8 cellular contexts compared by ENCODE assay signal in the genomic region with DNA sequence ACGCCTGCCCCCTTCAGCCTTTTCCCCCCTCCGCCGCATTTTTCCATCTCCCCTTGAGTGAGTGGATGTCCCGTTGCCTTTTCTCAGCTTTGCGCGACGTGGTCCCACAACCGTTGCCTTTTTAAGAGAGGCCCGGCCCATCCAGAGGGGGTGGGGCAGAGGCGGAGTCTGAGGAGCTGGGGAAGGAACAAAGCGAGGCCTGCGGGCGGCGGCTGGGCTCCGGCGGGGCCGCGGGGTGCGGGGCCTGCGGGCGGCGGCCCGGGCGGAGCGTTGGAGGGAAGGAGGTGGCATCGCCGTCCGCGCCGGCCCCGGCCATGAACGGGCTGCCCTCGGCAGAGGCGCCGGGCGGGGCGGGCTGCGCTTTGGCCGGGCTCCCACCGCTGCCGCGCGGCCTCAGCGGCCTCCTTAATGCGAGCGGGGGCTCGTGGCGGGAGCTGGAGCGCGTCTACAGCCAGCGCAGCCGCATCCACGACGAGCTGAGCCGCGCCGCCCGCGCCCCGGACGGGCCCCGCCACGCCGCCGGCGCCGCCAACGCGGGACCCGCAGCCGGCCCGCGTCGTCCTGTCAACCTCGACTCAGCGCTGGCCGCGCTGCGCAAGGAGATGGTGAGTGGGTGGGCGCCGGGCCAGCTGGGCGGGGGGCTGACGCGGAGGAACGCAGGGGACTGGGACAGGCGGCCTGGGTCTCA. TPM values are rescaled to one million over a fixed set of nuclear protein-coding genes. Genes with fewer than 3 reads are reported as not detected.
DNase-seq lines count a peak whose midpoint lies in the region; ATAC-seq lines count a peak whose summit lies in the region.

A gene (plus strand): TSS at position 183 of the 688 bp plus-strand sequence. CDS start 132 bp downstream, at position 315.

- no peaks in the 10 kb centered on the region for H3K9me3 ChIP-seq in CD4-positive, CD25-positive, alpha-beta regulatory T cell (ENCODE audit: control insufficient read depth in 2 of 2, low read length in 2 of 2)

- peak within 1 kb of the TSS; percentile 90 for H3K4me3 ChIP-seq in CD4-positive, CD25-positive, alpha-beta regulatory T cell (ENCODE audit: low read depth, low read length)

- no peaks in the 10 kb centered on the region for H3K36me3 Mint-ChIP-seq in CD4-positive, CD25-positive, alpha-beta regulatory T cell
- H3K36me3 Mint-ChIP-seq in activated T-helper 17 cell treated with anti-CD3 and anti-CD28 coated beads, Interleukin-2, amount 50 U/mL, for 72 hours (ENCODE audit: low read depth): peaks cover 86% of the 10 kb centered on the region
- H3K36me3 Mint-ChIP-seq in naive B cell: no peaks in the 10 kb centered on the region
- H3K36me3 Mint-ChIP-seq in stimulated activated effector memory CD8-positive, alpha-beta T cell treated with anti-CD3 and anti-CD28 coated beads, Interleukin-12 subunit alpha, Interleukin-12 subunit beta, amount 100 ng/mL, for 72 hours: peaks cover 91% of the 10 kb centered on the region

- H3K27me3 Mint-ChIP-seq in CD4-positive, CD25-positive, alpha-beta regulatory T cell: peaks cover 9% of the 10 kb centered on the region
- no peaks in the 10 kb centered on the region for H3K27me3 Mint-ChIP-seq in activated T-helper 17 cell treated with anti-CD3 and anti-CD28 coated beads, Interleukin-2, amount 50 U/mL, for 72 hours
- no peaks in the 10 kb centered on the region for H3K27me3 Mint-ChIP-seq in naive B cell

- DNase-seq in CD4-positive, CD25-positive, alpha-beta regulatory T cell: peak; percentile 82 to 93 (median 86)
- DNase-seq in HuH-7.5 (ENCODE audit: low spot score): peak; percentile 89
- peak; percentile 96 for DNase-seq in RPMI8226
- peak; percentile 81 for DNase-seq in fibroblast of gingiva (ENCODE audit: low read depth)
- DNase-seq in naive B cell: peak; percentile 84
- peak; percentile 70 to 93 for DNase-seq in stimulated activated effector memory CD8-positive, alpha-beta T cell treated with anti-CD3 and anti-CD28 coated beads, Interleukin-12 subunit alpha, Interleukin-12 subunit beta, amount 100 ng/mL, for 72 hours (ENCODE audit: low spot score in 2 of 2)
- DNase-seq in NCI-H524 treated with DMSO at 0.1 percent for 48 hours (lab: John Stamatoyannopoulos, UW): no peak

- H3K4me1 Mint-ChIP-seq in CD4-positive, CD25-positive, alpha-beta regulatory T cell: peaks cover 0 to 72% (median 32%) of the 10 kb centered on the region in 4 donors
- peaks cover 25% of the 10 kb centered on the region for H3K4me1 Mint-ChIP-seq in activated T-helper 17 cell treated with anti-CD3 and anti-CD28 coated beads, Interleukin-2, amount 50 U/mL, for 72 hours
- H3K4me1 Mint-ChIP-seq in naive B cell: peaks cover 60 to 82% (median 72%) of the 10 kb centered on the region in 3 donors
- peaks cover 64% of the 10 kb centered on the region for H3K4me1 Mint-ChIP-seq in stimulated activated effector memory CD8-positive, alpha-beta T cell treated with anti-CD3 and anti-CD28 coated beads, Interleukin-12 subunit alpha, Interleukin-12 subunit beta, amount 100 ng/mL, for 72 hours

- H3K27ac Mint-ChIP-seq in CD4-positive, CD25-positive, alpha-beta regulatory T cell: peak within 1 kb of the TSS; percentile 93 to 97 (median 95)
- H3K27ac Mint-ChIP-seq in activated T-helper 17 cell treated with anti-CD3 and anti-CD28 coated beads, Interleukin-2, amount 50 U/mL, for 72 hours: peak within 1 kb of the TSS; percentile 94
- H3K27ac Mint-ChIP-seq in naive B cell: peak within 1 kb of the TSS; percentile 98 to 100 (median 99)
- H3K27ac Mint-ChIP-seq in stimulated activated effector memory CD8-positive, alpha-beta T cell treated with anti-CD3 and anti-CD28 coated beads, Interleukin-12 subunit alpha, Interleukin-12 subunit beta, amount 100 ng/mL, for 72 hours: peak within 1 kb of the TSS; percentile 94

- H3K27me3 ChIP-seq in CD4-positive, CD25-positive, alpha-beta regulatory T cell (ENCODE audit: control insufficient read depth, insufficient read depth, low read length): no peaks in the 10 kb centered on the region

- peaks cover 82% of the 10 kb centered on the region for H3K4me1 ChIP-seq in CD4-positive, CD25-positive, alpha-beta regulatory T cell (ENCODE audit: control insufficient read depth, insufficient read depth, low read length, poor library complexity, severe bottlenecking)

- H3K27ac ChIP-seq in CD4-positive, CD25-positive, alpha-beta regulatory T cell (ENCODE audit: insufficient read depth, low read length, poor library complexity, severe bottlenecking): peak within 1 kb of the TSS; percentile 100

- peaks cover 0 to 2% (median 0%) of the 10 kb centered on the region in 7 donors for H3K9me3 Mint-ChIP-seq in CD4-positive, CD25-positive, alpha-beta regulatory T cell
- no peaks in the 10 kb centered on the region for H3K9me3 Mint-ChIP-seq in activated T-helper 17 cell treated with anti-CD3 and anti-CD28 coated beads, Interleukin-2, amount 50 U/mL, for 72 hours
- no peaks in the 10 kb centered on the region for H3K9me3 Mint-ChIP-seq in naive B cell
- no peaks in the 10 kb centered on the region for H3K9me3 Mint-ChIP-seq in stimulated activated effector memory CD8-positive, alpha-beta T cell treated with anti-CD3 and anti-CD28 coated beads, Interleukin-12 subunit alpha, Interleukin-12 subunit beta, amount 100 ng/mL, for 72 hours

- H3K4me3 Mint-ChIP-seq in CD4-positive, CD25-positive, alpha-beta regulatory T cell: peak within 1 kb of the TSS; percentile 95 to 100 (median 98)
- peak within 1 kb of the TSS; percentile 94 for H3K4me3 Mint-ChIP-seq in activated T-helper 17 cell treated with anti-CD3 and anti-CD28 coated beads, Interleukin-2, amount 50 U/mL, for 72 hours
- peak within 1 kb of the TSS; percentile 96 to 99 (median 99) for H3K4me3 Mint-ChIP-seq in naive B cell
- peak within 1 kb of the TSS; percentile 96 for H3K4me3 Mint-ChIP-seq in stimulated activated effector memory CD8-positive, alpha-beta T cell treated with anti-CD3 and anti-CD28 coated beads, Interleukin-12 subunit alpha, Interleukin-12 subunit beta, amount 100 ng/mL, for 72 hours

- no peaks in the 10 kb centered on the region for H3K36me3 ChIP-seq in CD4-positive, CD25-positive, alpha-beta regulatory T cell (ENCODE audit: control insufficient read depth, insufficient read depth, low read length)

- ATAC-seq in CD4-positive, CD25-positive, alpha-beta regulatory T cell (ENCODE audit: low read depth in 2 of 2): peak; percentile 19 to 26
- no peak for ATAC-seq in activated T-helper 17 cell treated with anti-CD3 and anti-CD28 coated beads, Interleukin-2, amount 50 U/mL, for 72 hours (replicated peaks)
- peak; percentile 4 to 9 for ATAC-seq in naive B cell (ENCODE audit: low read depth in 2 of 2)
- peak; percentile 5 for ATAC-seq in stimulated activated effector memory CD8-positive, alpha-beta T cell treated with anti-CD3 and anti-CD28 coated beads, Interleukin-12 subunit alpha, Interleukin-12 subunit beta, amount 100 ng/mL, for 72 hours

RNA-seq across cellular contexts. Expression of the gene that starts here (rescaled TPM):
- 49.4 TPM for total RNA-seq in CD4-positive, CD25-positive, alpha-beta regulatory T cell
- 100 to 1,000 TPM in 3 of 4 donors, 10 to 100 TPM in 1; 77.1 to 158 (median 115) TPM for polyA plus RNA-seq in CD4-positive, CD25-positive, alpha-beta regulatory T cell
- total RNA-seq in activated T-helper 17 cell treated with anti-CD3 and anti-CD28 coated beads, Interleukin-2, amount 50 U/mL, for 72 hours: 10 to 100 TPM; 39.0 to 42.2 TPM
- 10 to 100 TPM; 44.3 to 82.6 (median 61.8) TPM for polyA plus RNA-seq in naive B cell (ENCODE audit: low read depth in 6 of 6)
